29 cellular contexts compared by ENCODE assay signal in the genomic region with DNA sequence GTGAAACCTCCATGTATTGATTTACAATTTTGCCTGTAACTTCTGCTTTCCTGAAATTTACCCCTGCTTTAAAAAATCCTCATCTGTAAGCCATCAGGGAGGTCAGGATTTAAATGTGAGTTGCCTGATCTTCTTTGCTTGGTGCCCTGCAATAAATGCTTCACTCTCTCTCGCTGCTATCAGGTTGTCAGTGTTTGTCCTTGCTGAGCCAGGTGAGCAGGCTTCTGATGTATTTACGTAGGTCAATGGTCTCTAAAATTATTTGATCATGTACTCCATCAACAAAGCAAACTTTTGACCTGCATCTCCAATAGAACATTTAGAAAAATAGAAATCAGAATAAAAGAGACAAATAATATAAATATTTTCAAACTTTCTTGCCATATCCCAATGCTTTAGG.
"Had no signal": no experiment of that assay in that cellular context is flagged by ENCODE, and none has a peak within 500 bp of the region (broad histone marks: within the 10 kb centered on the region; RNA-seq: fewer than 3 reads in every experiment).

No MANE protein-coding gene starts in this region.

- H3K27me3 Mint-ChIP-seq: activated CD4-positive, alpha-beta T cell treated with anti-CD3 and anti-CD28 coated beads for 36 hours; activated CD4-positive, alpha-beta T cell treated with anti-CD3 and anti-CD28 coated beads, Interleukin-2, amount 10 ng/mL, durations not matched to agents 7 days and 5 days; activated naive CD4-positive, alpha-beta T cell treated with anti-CD3 and anti-CD28 coated beads, Interleukin-2, amount 10 ng/mL, durations not matched to agents 7 days and 5 days; activated naive CD8-positive, alpha-beta T cell; activated naive CD8-positive, alpha-beta T cell treated with anti-CD3 and anti-CD28 coated beads, Interleukin-2, amount 50 U/mL, for 24 hours; activated T-cell treated with anti-CD3 and anti-CD28 coated beads, Interleukin-2, amount 50 U/mL, for 24 hours had no signal

- DNase-seq: activated CD4-positive, alpha-beta T cell treated with anti-CD3 and anti-CD28 coated beads for 36 hours; activated CD4-positive, alpha-beta T cell treated with anti-CD3 and anti-CD28 coated beads, Interleukin-2, amount 10 ng/mL, durations not matched to agents 7 days and 5 days; activated CD4-positive, alpha-beta T cell treated with anti-CD3 and anti-CD28 coated beads, Interleukin-2, amount 50 U/mL, for 48 hours; activated CD8-positive, alpha-beta T cell treated with anti-CD3 and anti-CD28 coated beads, Interleukin-2, amount 10 ng/mL, durations not matched to agents 7 days and 5 days; activated gamma-delta T cell treated with Interleukin-2 at 50 U/mL for 16 hours; activated naive CD4-positive, alpha-beta T cell treated with anti-CD3 and anti-CD28 coated beads, Interleukin-2, amount 10 ng/mL, durations not matched to agents 7 days and 5 days; activated naive CD8-positive, alpha-beta T cell treated with anti-CD3 and anti-CD28 coated beads, Interleukin-2, amount 50 U/mL, for 24 hours; activated T-cell treated with anti-CD3 and anti-CD28 coated beads, Interleukin-2, amount 50 U/mL, for 24 hours; amniotic stem cell; aorta; brain microvascular endothelial cell; central memory CD4-positive, alpha-beta T cell; MM.1S; NCI-H1092; NCI-H1436 treated with DMSO at 0.1 percent for 48 hours; NCI-H1694 treated with DMSO at 0.1 percent for 48 hours; NCI-H2029; NCI-H345; NCI-H524 treated with DMSO at 0.1 percent for 48 hours; Right ventricle myocardium superior had no signal

- H3K27ac Mint-ChIP-seq: activated CD4-positive, alpha-beta T cell treated with anti-CD3 and anti-CD28 coated beads for 36 hours; activated CD4-positive, alpha-beta T cell treated with anti-CD3 and anti-CD28 coated beads, Interleukin-2, amount 10 ng/mL, durations not matched to agents 7 days and 5 days; activated CD8-positive, alpha-beta T cell treated with anti-CD3 and anti-CD28 coated beads, Interleukin-2, amount 10 ng/mL, durations not matched to agents 7 days and 5 days; activated naive CD4-positive, alpha-beta T cell treated with anti-CD3 and anti-CD28 coated beads, Interleukin-2, amount 10 ng/mL, durations not matched to agents 7 days and 5 days; activated naive CD8-positive, alpha-beta T cell; activated naive CD8-positive, alpha-beta T cell treated with anti-CD3 and anti-CD28 coated beads, Interleukin-2, amount 50 U/mL, for 24 hours; activated T-cell treated with anti-CD3 and anti-CD28 coated beads, Interleukin-2, amount 50 U/mL, for 24 hours; activated T-helper 1 cell treated with anti-CD3 and anti-CD28 coated beads, Interleukin-12 subunit alpha, Interleukin-12 subunit beta, Interleukin-2, Interleukin-4 antibody, amounts not matched to agents 30 ng/mL and 10 ng/mL and 1 ng/mL, durations not matched to agents 14 hours and 24 hours and 36 hours; T-helper 1 cell treated with Interleukin-12 subunit alpha and Interleukin-12 subunit beta and Interleukin-4 antibody, amounts not matched to agents 30 μg/mL and 1 μg/mL, for 36 hours; T-helper 2 cell treated with Interferon-gamma antibody and Interleukin-4, amounts not matched to agents 5 μg/mL and 100 μg/mL, for 36 hours; WTC11 had no signal

- H3K9ac ChIP-seq: KMS-11 had no signal

- H3K4me3 ChIP-seq: SK-N-MC had no signal

- H3K4me3 Mint-ChIP-seq: activated CD4-positive, alpha-beta T cell treated with anti-CD3 and anti-CD28 coated beads for 36 hours; activated CD4-positive, alpha-beta T cell treated with anti-CD3 and anti-CD28 coated beads, Interleukin-2, amount 10 ng/mL, durations not matched to agents 7 days and 5 days; activated CD8-positive, alpha-beta T cell treated with anti-CD3 and anti-CD28 coated beads, Interleukin-2, amount 10 ng/mL, durations not matched to agents 7 days and 5 days; activated naive CD4-positive, alpha-beta T cell treated with anti-CD3 and anti-CD28 coated beads, Interleukin-2, amount 10 ng/mL, durations not matched to agents 7 days and 5 days; activated naive CD8-positive, alpha-beta T cell; activated naive CD8-positive, alpha-beta T cell treated with anti-CD3 and anti-CD28 coated beads, Interleukin-2, amount 50 U/mL, for 24 hours; activated T-cell treated with anti-CD3 and anti-CD28 coated beads, Interleukin-2, amount 50 U/mL, for 24 hours; activated T-helper 1 cell treated with anti-CD3 and anti-CD28 coated beads, Interleukin-12 subunit alpha, Interleukin-12 subunit beta, Interleukin-2, Interleukin-4 antibody, amounts not matched to agents 30 ng/mL and 10 ng/mL and 1 ng/mL, durations not matched to agents 14 hours and 24 hours and 36 hours; T-helper 1 cell treated with Interleukin-12 subunit alpha and Interleukin-12 subunit beta and Interleukin-4 antibody, amounts not matched to agents 30 μg/mL and 1 μg/mL, for 36 hours; T-helper 2 cell treated with Interferon-gamma antibody and Interleukin-4, amounts not matched to agents 5 μg/mL and 100 μg/mL, for 36 hours; WTC11 had no signal

- H3K36me3 ChIP-seq: brain microvascular endothelial cell had no signal

- H3K4me1 Mint-ChIP-seq: activated CD4-positive, alpha-beta T cell treated with anti-CD3 and anti-CD28 coated beads for 36 hours; activated CD4-positive, alpha-beta T cell treated with anti-CD3 and anti-CD28 coated beads, Interleukin-2, amount 10 ng/mL, durations not matched to agents 7 days and 5 days; activated naive CD4-positive, alpha-beta T cell treated with anti-CD3 and anti-CD28 coated beads, Interleukin-2, amount 10 ng/mL, durations not matched to agents 7 days and 5 days; activated naive CD8-positive, alpha-beta T cell treated with anti-CD3 and anti-CD28 coated beads, Interleukin-2, amount 50 U/mL, for 24 hours had no signal

- ATAC-seq: activated CD4-positive, alpha-beta T cell treated with anti-CD3 and anti-CD28 coated beads for 36 hours; activated CD4-positive, CD25-positive, alpha-beta regulatory T cell treated with anti-CD3 and anti-CD28 coated beads, Interleukin-2, amount 50 U/mL, for 24 hours; activated CD8-positive, alpha-beta T cell treated with anti-CD3 and anti-CD28 coated beads, Interleukin-2, amount 10 ng/mL, durations not matched to agents 7 days and 5 days; activated naive CD8-positive, alpha-beta T cell treated with anti-CD3 and anti-CD28 coated beads, Interleukin-2, amount 50 U/mL, for 24 hours; WTC11 had no signal

- H3K27me3 ChIP-seq: brain microvascular endothelial cell had no signal

- H3K27ac ChIP-seq: brain microvascular endothelial cell, KMS-11, SK-N-MC had no signal

- FAIRE-seq: TTC549 had no signal
